1 cellular context compared by ENCODE assay signal in the genomic region with DNA sequence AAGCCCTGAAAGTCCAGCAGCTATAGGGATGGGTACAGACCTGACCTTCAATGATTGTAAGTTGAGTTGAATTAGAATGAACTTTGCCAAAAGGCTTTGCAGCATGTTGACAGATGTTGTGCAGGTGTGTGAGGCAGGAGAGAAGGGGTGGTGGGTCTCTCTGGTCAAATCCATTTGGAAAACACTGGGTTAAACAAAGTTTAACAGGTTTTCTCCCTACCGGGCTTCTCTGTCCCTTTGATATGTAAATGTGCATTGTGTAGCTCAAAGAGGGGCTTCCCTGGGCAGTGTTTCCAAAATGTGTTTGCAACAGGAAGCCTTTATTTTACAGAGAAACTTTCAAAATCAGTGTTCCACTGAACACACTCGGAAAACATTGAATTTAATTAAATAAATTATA.
TF ChIP-seq lines count a peak whose summit lies in the region.

No MANE protein-coding gene starts in this region.

TF ChIP-seq in H1, 55 proteins besides CTCF, POLR2A, EP300 and RAD21 (continued from another document):
- TF ChIP-seq, protein P1, sequence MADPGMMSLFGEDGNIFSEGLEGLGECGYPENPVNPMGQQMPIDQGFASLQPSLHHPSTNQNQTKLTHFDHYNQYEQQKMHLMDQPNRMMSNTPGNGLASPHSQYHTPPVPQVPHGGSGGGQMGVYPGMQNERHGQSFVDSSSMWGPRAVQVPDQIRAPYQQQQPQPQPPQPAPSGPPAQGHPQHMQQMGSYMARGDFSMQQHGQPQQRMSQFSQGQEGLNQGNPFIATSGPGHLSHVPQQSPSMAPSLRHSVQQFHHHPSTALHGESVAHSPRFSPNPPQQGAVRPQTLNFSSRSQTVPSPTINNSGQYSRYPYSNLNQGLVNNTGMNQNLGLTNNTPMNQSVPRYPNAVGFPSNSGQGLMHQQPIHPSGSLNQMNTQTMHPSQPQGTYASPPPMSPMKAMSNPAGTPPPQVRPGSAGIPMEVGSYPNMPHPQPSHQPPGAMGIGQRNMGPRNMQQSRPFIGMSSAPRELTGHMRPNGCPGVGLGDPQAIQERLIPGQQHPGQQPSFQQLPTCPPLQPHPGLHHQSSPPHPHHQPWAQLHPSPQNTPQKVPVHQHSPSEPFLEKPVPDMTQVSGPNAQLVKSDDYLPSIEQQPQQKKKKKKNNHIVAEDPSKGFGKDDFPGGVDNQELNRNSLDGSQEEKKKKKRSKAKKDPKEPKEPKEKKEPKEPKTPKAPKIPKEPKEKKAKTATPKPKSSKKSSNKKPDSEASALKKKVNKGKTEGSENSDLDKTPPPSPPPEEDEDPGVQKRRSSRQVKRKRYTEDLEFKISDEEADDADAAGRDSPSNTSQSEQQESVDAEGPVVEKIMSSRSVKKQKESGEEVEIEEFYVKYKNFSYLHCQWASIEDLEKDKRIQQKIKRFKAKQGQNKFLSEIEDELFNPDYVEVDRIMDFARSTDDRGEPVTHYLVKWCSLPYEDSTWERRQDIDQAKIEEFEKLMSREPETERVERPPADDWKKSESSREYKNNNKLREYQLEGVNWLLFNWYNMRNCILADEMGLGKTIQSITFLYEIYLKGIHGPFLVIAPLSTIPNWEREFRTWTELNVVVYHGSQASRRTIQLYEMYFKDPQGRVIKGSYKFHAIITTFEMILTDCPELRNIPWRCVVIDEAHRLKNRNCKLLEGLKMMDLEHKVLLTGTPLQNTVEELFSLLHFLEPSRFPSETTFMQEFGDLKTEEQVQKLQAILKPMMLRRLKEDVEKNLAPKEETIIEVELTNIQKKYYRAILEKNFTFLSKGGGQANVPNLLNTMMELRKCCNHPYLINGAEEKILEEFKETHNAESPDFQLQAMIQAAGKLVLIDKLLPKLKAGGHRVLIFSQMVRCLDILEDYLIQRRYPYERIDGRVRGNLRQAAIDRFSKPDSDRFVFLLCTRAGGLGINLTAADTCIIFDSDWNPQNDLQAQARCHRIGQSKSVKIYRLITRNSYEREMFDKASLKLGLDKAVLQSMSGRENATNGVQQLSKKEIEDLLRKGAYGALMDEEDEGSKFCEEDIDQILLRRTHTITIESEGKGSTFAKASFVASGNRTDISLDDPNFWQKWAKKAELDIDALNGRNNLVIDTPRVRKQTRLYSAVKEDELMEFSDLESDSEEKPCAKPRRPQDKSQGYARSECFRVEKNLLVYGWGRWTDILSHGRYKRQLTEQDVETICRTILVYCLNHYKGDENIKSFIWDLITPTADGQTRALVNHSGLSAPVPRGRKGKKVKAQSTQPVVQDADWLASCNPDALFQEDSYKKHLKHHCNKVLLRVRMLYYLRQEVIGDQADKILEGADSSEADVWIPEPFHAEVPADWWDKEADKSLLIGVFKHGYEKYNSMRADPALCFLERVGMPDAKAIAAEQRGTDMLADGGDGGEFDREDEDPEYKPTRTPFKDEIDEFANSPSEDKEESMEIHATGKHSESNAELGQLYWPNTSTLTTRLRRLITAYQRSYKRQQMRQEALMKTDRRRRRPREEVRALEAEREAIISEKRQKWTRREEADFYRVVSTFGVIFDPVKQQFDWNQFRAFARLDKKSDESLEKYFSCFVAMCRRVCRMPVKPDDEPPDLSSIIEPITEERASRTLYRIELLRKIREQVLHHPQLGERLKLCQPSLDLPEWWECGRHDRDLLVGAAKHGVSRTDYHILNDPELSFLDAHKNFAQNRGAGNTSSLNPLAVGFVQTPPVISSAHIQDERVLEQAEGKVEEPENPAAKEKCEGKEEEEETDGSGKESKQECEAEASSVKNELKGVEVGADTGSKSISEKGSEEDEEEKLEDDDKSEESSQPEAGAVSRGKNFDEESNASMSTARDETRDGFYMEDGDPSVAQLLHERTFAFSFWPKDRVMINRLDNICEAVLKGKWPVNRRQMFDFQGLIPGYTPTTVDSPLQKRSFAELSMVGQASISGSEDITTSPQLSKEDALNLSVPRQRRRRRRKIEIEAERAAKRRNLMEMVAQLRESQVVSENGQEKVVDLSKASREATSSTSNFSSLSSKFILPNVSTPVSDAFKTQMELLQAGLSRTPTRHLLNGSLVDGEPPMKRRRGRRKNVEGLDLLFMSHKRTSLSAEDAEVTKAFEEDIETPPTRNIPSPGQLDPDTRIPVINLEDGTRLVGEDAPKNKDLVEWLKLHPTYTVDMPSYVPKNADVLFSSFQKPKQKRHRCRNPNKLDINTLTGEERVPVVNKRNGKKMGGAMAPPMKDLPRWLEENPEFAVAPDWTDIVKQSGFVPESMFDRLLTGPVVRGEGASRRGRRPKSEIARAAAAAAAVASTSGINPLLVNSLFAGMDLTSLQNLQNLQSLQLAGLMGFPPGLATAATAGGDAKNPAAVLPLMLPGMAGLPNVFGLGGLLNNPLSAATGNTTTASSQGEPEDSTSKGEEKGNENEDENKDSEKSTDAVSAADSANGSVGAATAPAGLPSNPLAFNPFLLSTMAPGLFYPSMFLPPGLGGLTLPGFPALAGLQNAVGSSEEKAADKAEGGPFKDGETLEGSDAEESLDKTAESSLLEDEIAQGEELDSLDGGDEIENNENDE (IDR thresholded peaks at IDR 0.05; ENCODE audit: insufficient replicate concordance, low read length) = peak; percentile 84
- TF ChIP-seq RBBP5 (IDR thresholded peaks at IDR 0.05; ENCODE audit: borderline replicate concordance, low read depth, low read length) = no peak
- no peak for TF ChIP-seq SIX5 (IDR thresholded peaks at IDR 0.05; ENCODE audit: low read depth, low read length)
- no peak for TF ChIP-seq SUZ12 (IDR thresholded peaks at IDR 0.05; ENCODE audit: low read length)
- TF ChIP-seq CREB1 (IDR thresholded peaks at IDR 0.05) = no peak
- no peak for TF ChIP-seq CBX5 (IDR thresholded peaks at IDR 0.05; ENCODE audit: low read depth, low read length)
- TF ChIP-seq NRF1 (IDR thresholded peaks at IDR 0.05; ENCODE audit: low read depth, low read length) = no peak
- no peak for TF ChIP-seq EGR1 (IDR thresholded peaks at IDR 0.05; ENCODE audit: borderline replicate concordance, low read depth, low read length)
- no peak for TF ChIP-seq KDM4A (IDR thresholded peaks at IDR 0.05; ENCODE audit: low read depth, low read length, severe bottlenecking)
- TF ChIP-seq CTBP2 (IDR thresholded peaks at IDR 0.05; ENCODE audit: borderline replicate concordance, insufficient read depth, insufficient read length, low read length) = no peak
- TF ChIP-seq SP4 (IDR thresholded peaks at IDR 0.05; ENCODE audit: low read length) = no peak
- TF ChIP-seq BRCA1 (IDR thresholded peaks at IDR 0.05; ENCODE audit: low read depth, low read length) = no peak
- 0 out of 2 replicates have a peak, but pooled peaks have one; percentile 28 for TF ChIP-seq YY1 (IDR thresholded peaks at IDR 0.05; ENCODE audit: low read depth, low read length)
- peak; percentile 99 for TF ChIP-seq TCF12 (IDR thresholded peaks at IDR 0.05; ENCODE audit: low read depth, low read length)
- TF ChIP-seq, protein P2, sequence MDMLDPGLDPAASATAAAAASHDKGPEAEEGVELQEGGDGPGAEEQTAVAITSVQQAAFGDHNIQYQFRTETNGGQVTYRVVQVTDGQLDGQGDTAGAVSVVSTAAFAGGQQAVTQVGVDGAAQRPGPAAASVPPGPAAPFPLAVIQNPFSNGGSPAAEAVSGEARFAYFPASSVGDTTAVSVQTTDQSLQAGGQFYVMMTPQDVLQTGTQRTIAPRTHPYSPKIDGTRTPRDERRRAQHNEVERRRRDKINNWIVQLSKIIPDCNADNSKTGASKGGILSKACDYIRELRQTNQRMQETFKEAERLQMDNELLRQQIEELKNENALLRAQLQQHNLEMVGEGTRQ (IDR thresholded peaks at IDR 0.05; ENCODE audit: low read length) = no peak
- TF ChIP-seq MAFK (IDR thresholded peaks at IDR 0.05; ENCODE audit: low read depth, low read length) = no peak
- TF ChIP-seq SP2 (IDR thresholded peaks at IDR 0.05; ENCODE audit: low read length) = no peak
- TF ChIP-seq BACH1 (IDR thresholded peaks at IDR 0.05; ENCODE audit: low read length) = no peak
- TF ChIP-seq, protein P3, sequence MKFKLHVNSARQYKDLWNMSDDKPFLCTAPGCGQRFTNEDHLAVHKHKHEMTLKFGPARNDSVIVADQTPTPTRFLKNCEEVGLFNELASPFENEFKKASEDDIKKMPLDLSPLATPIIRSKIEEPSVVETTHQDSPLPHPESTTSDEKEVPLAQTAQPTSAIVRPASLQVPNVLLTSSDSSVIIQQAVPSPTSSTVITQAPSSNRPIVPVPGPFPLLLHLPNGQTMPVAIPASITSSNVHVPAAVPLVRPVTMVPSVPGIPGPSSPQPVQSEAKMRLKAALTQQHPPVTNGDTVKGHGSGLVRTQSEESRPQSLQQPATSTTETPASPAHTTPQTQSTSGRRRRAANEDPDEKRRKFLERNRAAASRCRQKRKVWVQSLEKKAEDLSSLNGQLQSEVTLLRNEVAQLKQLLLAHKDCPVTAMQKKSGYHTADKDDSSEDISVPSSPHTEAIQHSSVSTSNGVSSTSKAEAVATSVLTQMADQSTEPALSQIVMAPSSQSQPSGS (IDR thresholded peaks at IDR 0.05; ENCODE audit: low read length) = no peak
- TF ChIP-seq POU5F1 (IDR thresholded peaks at IDR 0.05; ENCODE audit: low read depth, low read length) = peak; percentile 91
- no peak for TF ChIP-seq SAP30 (IDR thresholded peaks at IDR 0.05; ENCODE audit: insufficient read depth, insufficient replicate concordance, low read length)
- TF ChIP-seq SRF (IDR thresholded peaks at IDR 0.05; ENCODE audit: low read depth, low read length) = no peak
- no peak for TF ChIP-seq SIN3A (conservative IDR thresholded peaks at IDR 0.05 in 1 of 2, IDR thresholded peaks at IDR 0.05 in 1 of 2; ENCODE audit: low read depth in 1 of 2, low read length in 2 of 2)
- TF ChIP-seq BCL11A (IDR thresholded peaks at IDR 0.05; ENCODE audit: low read depth in 2 of 2, low read length in 2 of 2) = no peak
- no peak for TF ChIP-seq CBX8 (IDR thresholded peaks at IDR 0.05; ENCODE audit: borderline replicate concordance, low read depth, low read length)
- no peak for TF ChIP-seq JUND (IDR thresholded peaks at IDR 0.05; ENCODE audit: low read length)
- TF ChIP-seq NANOG (IDR thresholded peaks at IDR 0.05; ENCODE audit: insufficient read depth, low read depth, low read length, poor library complexity, severe bottlenecking) = peak; percentile 46
- no peak for TF ChIP-seq EZH2 (IDR thresholded peaks at IDR 0.05; ENCODE audit: low read depth, low read length, severe bottlenecking)
- TF ChIP-seq RNF2 (IDR thresholded peaks at IDR 0.05; ENCODE audit: borderline replicate concordance, low read depth, low read length, missing control alignments, poor library complexity, severe bottlenecking) = no peak
- TF ChIP-seq SP1 (IDR thresholded peaks at IDR 0.05; ENCODE audit: low read depth, low read length) = peak; percentile 75
- TF ChIP-seq TBP (IDR thresholded peaks at IDR 0.05; ENCODE audit: low read depth, low read length) = no peak
- no peak for TF ChIP-seq HDAC6 (IDR thresholded peaks at IDR 0.05; ENCODE audit: low read depth, low read length)
- no peak for TF ChIP-seq GABPA (IDR thresholded peaks at IDR 0.05; ENCODE audit: borderline replicate concordance, insufficient read depth, low read length)
- TF ChIP-seq, protein P4, sequence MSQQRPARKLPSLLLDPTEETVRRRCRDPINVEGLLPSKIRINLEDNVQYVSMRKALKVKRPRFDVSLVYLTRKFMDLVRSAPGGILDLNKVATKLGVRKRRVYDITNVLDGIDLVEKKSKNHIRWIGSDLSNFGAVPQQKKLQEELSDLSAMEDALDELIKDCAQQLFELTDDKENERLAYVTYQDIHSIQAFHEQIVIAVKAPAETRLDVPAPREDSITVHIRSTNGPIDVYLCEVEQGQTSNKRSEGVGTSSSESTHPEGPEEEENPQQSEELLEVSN (IDR thresholded peaks at IDR 0.05) = no peak
- peak in 1 of 2 experiments; percentile 86; a peak in 1 of 4 replicates for TF ChIP-seq HDAC2 (IDR thresholded peaks at IDR 0.05; ENCODE audit: borderline replicate concordance in 1 of 2, low read depth in 2 of 2, low read length in 2 of 2)
- TF ChIP-seq ASH2L (IDR thresholded peaks at IDR 0.05; ENCODE audit: low read length) = no peak
- TF ChIP-seq KDM5A (IDR thresholded peaks at IDR 0.05; ENCODE audit: low read length) = no peak
- TF ChIP-seq, protein P5, sequence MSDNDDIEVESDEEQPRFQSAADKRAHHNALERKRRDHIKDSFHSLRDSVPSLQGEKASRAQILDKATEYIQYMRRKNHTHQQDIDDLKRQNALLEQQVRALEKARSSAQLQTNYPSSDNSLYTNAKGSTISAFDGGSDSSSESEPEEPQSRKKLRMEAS (IDR thresholded peaks at IDR 0.05) = no peak
- TF ChIP-seq, protein P6, sequence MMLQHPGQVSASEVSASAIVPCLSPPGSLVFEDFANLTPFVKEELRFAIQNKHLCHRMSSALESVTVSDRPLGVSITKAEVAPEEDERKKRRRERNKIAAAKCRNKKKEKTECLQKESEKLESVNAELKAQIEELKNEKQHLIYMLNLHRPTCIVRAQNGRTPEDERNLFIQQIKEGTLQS (IDR thresholded peaks at IDR 0.05; ENCODE audit: insufficient read depth, low read depth, low read length) = no peak
- no peak for TF ChIP-seq CEBPB (IDR thresholded peaks at IDR 0.05; ENCODE audit: low read depth, low read length)
- no peak for TF ChIP-seq TEAD4 (IDR thresholded peaks at IDR 0.05; ENCODE audit: low read depth, low read length)
- TF ChIP-seq GTF2F1 (IDR thresholded peaks at IDR 0.05; ENCODE audit: borderline replicate concordance, low read depth, low read length) = no peak
- TF ChIP-seq JUN (IDR thresholded peaks at IDR 0.05; ENCODE audit: low read depth, low read length) = no peak
- no peak for TF ChIP-seq TAF7 (optimal IDR thresholded peaks at IDR 0.05; ENCODE audit: borderline replicate concordance, low read depth, low read length)
- TF ChIP-seq SIRT6 (IDR thresholded peaks at IDR 0.05; ENCODE audit: low read length) = no peak
- TF ChIP-seq CHD1 (IDR thresholded peaks at IDR 0.05; ENCODE audit: low read depth, low read length) = no peak
